In genomic region chr21:45322231-45322959, GRCh38 we compare ENCODE assay signal across 13 cellular contexts. TPM values are rescaled to one million over a fixed set of nuclear protein-coding genes. Genes with fewer than 3 reads are reported as not detected.
DNase-seq lines count a peak whose midpoint lies in the region; ATAC-seq and TF ChIP-seq lines count a peak whose summit lies in the region.
"Had no signal": no experiment of that assay in that cellular context is flagged by ENCODE, and none has a peak within 500 bp of the region (broad histone marks: within the 10 kb centered on the region; RNA-seq: fewer than 3 reads in every experiment).

No MANE protein-coding gene starts in this region.

- peak overlapping the region; percentile 31; the same call in 1 of the 2 replicates for H3K27ac Mint-ChIP-seq in GM23338
- peak overlapping the region; percentile 69 for H3K27ac Mint-ChIP-seq in activated naive CD4-positive, alpha-beta T cell treated with anti-CD3 and anti-CD28 coated beads, Interleukin-2, amount 50 U/mL, for 24 hours
- peak overlapping the region; percentile 56 to 77 (median 60) for H3K27ac Mint-ChIP-seq in nephron
- H3K27ac Mint-ChIP-seq: stimulated activated memory B cell treated with anti-CD40 and anti-IgM and Interleukin-4, amounts not matched to agents 10 μg/mL and 1 μg/mL and 100 μg/mL, for 72 hours had no signal

- peaks cover 0 to 57% (median 12%) of the 10 kb centered on the region in 11 experiments; a peak in 13 of 22 replicates for H4K20me1 ChIP-seq in BLaER1 treated with 17β-estradiol and CSF1 and Interleukin-3, amounts not matched to agents 10 nM and 100 nM
- H4K20me1 ChIP-seq in GM23338 (replicated peaks; ENCODE audit: insufficient read depth): no peaks in the 10 kb centered on the region

- DNase-seq in GM23338 (ENCODE audit: low spot score) (no peak), NAMALWA (ENCODE audit: low spot score) (no peak), hippocampal formation (lab: John Stamatoyannopoulos, UW) (no peak)
- DNase-seq: anterior cingulate cortex; NCI-H1417 treated with DMSO at 0.1 percent for 48 hours; nucleus accumbens; stimulated activated CD4-positive, alpha-beta T cell treated with anti-CD3 and anti-CD28 coated beads, Interleukin-1b, Interleukin-23, amount 100 ng/mL, for 48 hours had no signal

- peaks cover 13% of the 10 kb centered on the region for H3K27me3 Mint-ChIP-seq in GM23338 (ENCODE audit: insufficient read depth, low read depth, poor library complexity)
- H3K27me3 Mint-ChIP-seq in activated naive CD4-positive, alpha-beta T cell treated with anti-CD3 and anti-CD28 coated beads, Interleukin-2, amount 50 U/mL, for 24 hours: no peaks in the 10 kb centered on the region
- H3K27me3 Mint-ChIP-seq in nephron (ENCODE audit: low read depth): peaks cover 4% of the 10 kb centered on the region

- H3K4me3 ChIP-seq in BLaER1 treated with 17β-estradiol and CSF1 and Interleukin-3, amounts not matched to agents 10 nM and 100 nM: peak overlapping the region; percentile 1 to 53 (median 30); a peak in 16 of 20 replicates
- H3K4me3 ChIP-seq in GM23338: no peak overlapping the region

- H3K9me3 ChIP-seq in BLaER1 treated with 17β-estradiol and CSF1 and Interleukin-3, amounts not matched to agents 10 nM and 100 nM (replicated peaks in 1 of 11): no peaks in the 10 kb centered on the region

- no peaks in the 10 kb centered on the region for H3F3A ChIP-seq in GM23338 (replicated peaks; ENCODE audit: low read depth)

- no peaks in the 10 kb centered on the region for H3K36me3 ChIP-seq in BLaER1 treated with 17β-estradiol and CSF1 and Interleukin-3, amounts not matched to agents 10 nM and 100 nM
- H3K36me3 ChIP-seq in GM23338 (ENCODE audit: insufficient read depth): no peaks in the 10 kb centered on the region

- H3K27ac ChIP-seq in BLaER1 treated with 17β-estradiol and CSF1 and Interleukin-3, amounts not matched to agents 10 nM and 100 nM: peak overlapping the region in 9 of 11 experiments; percentile 9 to 80 (median 41); a peak in 15 of 22 replicates
- no peak overlapping the region for H3K27ac ChIP-seq in GM23338 (ENCODE audit: low read depth)

- H3K4me3 Mint-ChIP-seq in GM23338 (no peak overlapping the region), nephron (no peak overlapping the region)
- H3K4me3 Mint-ChIP-seq in activated naive CD4-positive, alpha-beta T cell treated with anti-CD3 and anti-CD28 coated beads, Interleukin-2, amount 50 U/mL, for 24 hours: peak overlapping the region; percentile 79
- H3K4me3 Mint-ChIP-seq: stimulated activated memory B cell treated with anti-CD40 and anti-IgM and Interleukin-4, amounts not matched to agents 10 μg/mL and 1 μg/mL and 100 μg/mL, for 72 hours had no signal

- H3K9ac ChIP-seq in BLaER1 treated with 17β-estradiol and CSF1 and Interleukin-3, amounts not matched to agents 10 nM and 100 nM: peak overlapping the region in 10 of 11 experiments; percentile 15 to 75 (median 44); a peak in 15 of 22 replicates

- H3K27me3 ChIP-seq in BLaER1 treated with 17β-estradiol and CSF1 and Interleukin-3, amounts not matched to agents 10 nM and 100 nM: peaks cover 0 to 79% (median 6%) of the 10 kb centered on the region in 11 experiments; a peak in 10 of 22 replicates
- no peaks in the 10 kb centered on the region for H3K27me3 ChIP-seq in GM23338 (ENCODE audit: insufficient read depth)

- no peak overlapping the region for H2AFZ ChIP-seq in GM23338

- H3K4me2 ChIP-seq in BLaER1 treated with 17β-estradiol and CSF1 and Interleukin-3, amounts not matched to agents 10 nM and 100 nM: peak overlapping the region; percentile 83 to 99 (median 94)
- H3K4me2 ChIP-seq in GM23338: peak overlapping the region; percentile 10; the same call in 1 of the 2 replicates

- H3K4me1 ChIP-seq in BLaER1 treated with 17β-estradiol and CSF1 and Interleukin-3, amounts not matched to agents 10 nM and 100 nM: peaks cover 51 to 100% (median 95%) of the 10 kb centered on the region in 10 experiments
- H3K4me1 ChIP-seq in GM23338 (ENCODE audit: insufficient read depth): no peaks in the 10 kb centered on the region; the same call in 1 of the 2 replicates

- peaks cover 5% of the 10 kb centered on the region; the same call in 1 of the 3 replicates for H3K36me3 Mint-ChIP-seq in GM23338 (ENCODE audit: low read depth)
- H3K36me3 Mint-ChIP-seq in activated naive CD4-positive, alpha-beta T cell treated with anti-CD3 and anti-CD28 coated beads, Interleukin-2, amount 50 U/mL, for 24 hours: no peaks in the 10 kb centered on the region
- no peaks in the 10 kb centered on the region for H3K36me3 Mint-ChIP-seq in nephron (ENCODE audit: low read depth)
- H3K36me3 Mint-ChIP-seq: stimulated activated memory B cell treated with anti-CD40 and anti-IgM and Interleukin-4, amounts not matched to agents 10 μg/mL and 1 μg/mL and 100 μg/mL, for 72 hours had no signal

- TF ChIP-seq CTCF in GM23338 (conservative IDR thresholded peaks at IDR 0.05; ENCODE audit: low read depth in 2 of 2) (no peak), nephron (IDR thresholded peaks at IDR 0.05; ENCODE audit: unreplicated experiment in 3 of 3) (no peak)

- H3K79me2 ChIP-seq in GM23338 (replicated peaks; ENCODE audit: insufficient read depth): no peaks in the 10 kb centered on the region

- H3K9me3 Mint-ChIP-seq in GM23338: peaks cover 8% of the 10 kb centered on the region; the same call in 2 of the 3 replicates
- H3K9me3 Mint-ChIP-seq in activated naive CD4-positive, alpha-beta T cell treated with anti-CD3 and anti-CD28 coated beads, Interleukin-2, amount 50 U/mL, for 24 hours: no peaks in the 10 kb centered on the region
- no peaks in the 10 kb centered on the region for H3K9me3 Mint-ChIP-seq in nephron
- H3K9me3 Mint-ChIP-seq: stimulated activated memory B cell treated with anti-CD40 and anti-IgM and Interleukin-4, amounts not matched to agents 10 μg/mL and 1 μg/mL and 100 μg/mL, for 72 hours had no signal

- no peaks in the 10 kb centered on the region for H3K9me2 ChIP-seq in GM23338 (ENCODE audit: insufficient read depth)

- no peak for ATAC-seq in GM23338
- no peak for ATAC-seq in HG02885 (IDR thresholded peaks at IDR 0.05; ENCODE audit: poor library complexity, unreplicated experiment)
- ATAC-seq in GM19351 (IDR thresholded peaks at IDR 0.05; ENCODE audit: unreplicated experiment): no peak
- ATAC-seq: stimulated activated memory B cell treated with anti-CD40 and anti-IgM and Interleukin-4, amounts not matched to agents 10 μg/mL and 1 μg/mL and 100 μg/mL, for 72 hours had no signal

- peaks cover 13% of the 10 kb centered on the region for H3K4me1 Mint-ChIP-seq in GM23338
- peaks cover 34% of the 10 kb centered on the region for H3K4me1 Mint-ChIP-seq in activated naive CD4-positive, alpha-beta T cell treated with anti-CD3 and anti-CD28 coated beads, Interleukin-2, amount 50 U/mL, for 24 hours
- H3K4me1 Mint-ChIP-seq in nephron: peaks cover 23% of the 10 kb centered on the region

TF ChIP-seq in GM23338, 12 proteins besides CTCF, POLR2A, EP300 and RAD21:
- TF ChIP-seq EZH2 (IDR thresholded peaks at IDR 0.05; ENCODE audit: low read depth, unreplicated experiment): no peak
TF ChIP-seq in GM23338: peak in this region for 0.

RNA-seq across cellular contexts. Expression of gene POFUT2, which starts 34.7 kb away (rescaled TPM):
- total RNA-seq in GM23338 (2014; rRNA removed; shearing (Covaris generic)): 34.5 and 36.2 TPM in 2 replicates
- 10.9 and 12.1 TPM in 2 replicates for polyA plus RNA-seq in GM23338 (2016; fragmentation: Nextera tagmentation; extraction: Ambion mirVana)
